14 cellular contexts compared by ENCODE assay signal in genomic region chr1:108272485-108273327, GRCh38. TPM values are rescaled to one million over a fixed set of nuclear protein-coding genes. Genes with fewer than 3 reads are reported as not detected.
A peak's percentile ranks its signal among the peaks of the same experiment; 100 is the strongest.
DNase-seq lines count a peak whose midpoint lies in the region; ATAC-seq, FAIRE-seq and TF ChIP-seq lines count a peak whose summit lies in the region.
"Not testable (repeated sequence)": the region's sequence is repeated elsewhere in the genome, so short reads cannot be mapped to it uniquely, and the experiment has no call there.
"Had no signal": no experiment of that assay in that cellular context is flagged by ENCODE, and none has a peak within 500 bp of the region (broad histone marks: within the 10 kb centered on the region; RNA-seq: fewer than 3 reads in every experiment).

No MANE protein-coding gene starts in this region.

- in situ Hi-C loops in IMR-90 (cut with MboI; ENCODE audit: low sequenced_read_pairs) = not testable (repeated sequence)

- dilution Hi-C loops in IMR-90 (cut with HindIII; ENCODE audit: low sequenced_read_pairs, unreplicated experiment) = not testable (repeated sequence)

- H3K36me3 ChIP-seq in IMR-90 (ENCODE audit: control insufficient read depth, insufficient read depth, low read length); bronchial epithelial cell (ENCODE audit: control insufficient read depth, insufficient read depth, low read length); mucosa of descending colon (ENCODE audit: low read depth): not testable (repeated sequence)

- not testable (repeated sequence) for H2AFZ ChIP-seq in IMR-90 (replicated peaks; ENCODE audit: low read length, poor library complexity)

- not testable (repeated sequence) for H2BK15ac ChIP-seq in IMR-90 (ENCODE audit: low read depth, low read length)

- H3K4me3 Mint-ChIP-seq in activated CD8-positive, alpha-beta T cell treated with anti-CD3 and anti-CD28 coated beads for 36 hours = not testable (repeated sequence)

- not testable (repeated sequence) for H3K4me3 ChIP-seq in IMR-90 (ENCODE audit: insufficient read depth, low read depth, low read length); bronchial epithelial cell (ENCODE audit: low read depth, low read length); mucosa of descending colon

- H3K4me1 Mint-ChIP-seq in activated CD8-positive, alpha-beta T cell treated with anti-CD3 and anti-CD28 coated beads for 36 hours (ENCODE audit: low read depth) = not testable (repeated sequence)

- not testable (repeated sequence) for H4K8ac ChIP-seq in IMR-90 (ENCODE audit: low read depth in 2 of 2, low read length in 2 of 2)

- H2BK20ac ChIP-seq in IMR-90 (ENCODE audit: low read depth, low read length) = not testable (repeated sequence)

- FAIRE-seq in GM12891 (lab: Jason Lieb, UNC) = peak; percentile 41
- peak; percentile 7 for FAIRE-seq in bronchial epithelial cell (lab: Jason Lieb, UNC)

- TF ChIP-seq POLR2A in GM12891 (IDR thresholded peaks at IDR 0.05; ENCODE audit: low read depth, low read length); IMR-90 (IDR thresholded peaks at IDR 0.05; ENCODE audit: low read depth, low read length): not testable (repeated sequence)

- H2BK5ac ChIP-seq in IMR-90 (ENCODE audit: low read depth, low read length, poor library complexity, severe bottlenecking) = not testable (repeated sequence)

- not testable (repeated sequence) for H3K9me3 ChIP-seq in IMR-90 (ENCODE audit: control insufficient read depth, insufficient read depth, low read length); mucosa of descending colon

- not testable (repeated sequence) for H3K14ac ChIP-seq in IMR-90 (replicated peaks; ENCODE audit: low read depth, low read length)

- DNase-seq in GM12891 (ENCODE audit: insufficient read length, low spot score); IMR-90; activated CD8-positive, alpha-beta T cell treated with anti-CD3 and anti-CD28 coated beads for 36 hours; bronchial epithelial cell (ENCODE audit: low read depth); mucosa of descending colon; stimulated activated naive CD8-positive, alpha-beta T cell treated with anti-CD3 and anti-CD28 coated beads, Interleukin-15, Interleukin-2, amounts not matched to agents 100 U/mL and 50 U/mL, for 24 hours: not testable (repeated sequence)

- BruUV-seq in IMR-90 (replicated peaks; lab: Mats Ljungman, UMichigan) = not testable (repeated sequence)

- CTCF ChIA-PET in IMR-90 (lab: Yijun Ruan, JAX); activated CD8-positive, alpha-beta T cell treated with anti-CD3 and anti-CD28 coated beads for 36 hours (lab: Charles Lee): not testable (repeated sequence)

- not testable (repeated sequence) for H4K20me1 ChIP-seq in IMR-90 (ENCODE audit: insufficient read depth, low read length)

- H3K4ac ChIP-seq in IMR-90 (ENCODE audit: low read depth, low read length) = not testable (repeated sequence)

- POLR2A ChIA-PET in IMR-90 (lab: Charles Lee; ENCODE audit: unreplicated experiment); activated CD8-positive, alpha-beta T cell treated with anti-CD3 and anti-CD28 coated beads for 36 hours (lab: Charles Lee): not testable (repeated sequence)

- TF ChIP-seq CTCF in IMR-90 (conservative IDR thresholded peaks at IDR 0.05; ENCODE audit: low read depth, low read length); activated CD8-positive, alpha-beta T cell treated with anti-CD3 and anti-CD28 coated beads for 36 hours (IDR thresholded peaks at IDR 0.05); bronchial epithelial cell (IDR thresholded peaks at IDR 0.05; ENCODE audit: insufficient read depth, low read length, severe bottlenecking); mucosa of descending colon (IDR thresholded peaks at IDR 0.05): not testable (repeated sequence)

- not testable (repeated sequence) for H3K27me3 Mint-ChIP-seq in activated CD8-positive, alpha-beta T cell treated with anti-CD3 and anti-CD28 coated beads for 36 hours

- not testable (repeated sequence) for H2AK5ac ChIP-seq in IMR-90 (ENCODE audit: low read depth, low read length)

- H3K9me1 ChIP-seq in IMR-90 (ENCODE audit: insufficient read depth, low read length) = not testable (repeated sequence)

- H3K27ac Mint-ChIP-seq in activated CD8-positive, alpha-beta T cell treated with anti-CD3 and anti-CD28 coated beads for 36 hours = not testable (repeated sequence)

- intact Hi-C loops in IMR-90 (cut with micrococcal nuclease); activated CD8-positive, alpha-beta T cell treated with anti-CD3 and anti-CD28 coated beads for 36 hours (cut with micrococcal nuclease); mucosa of descending colon (cut with DNase I, micrococcal nuclease): not testable (repeated sequence)

- H4K91ac ChIP-seq in IMR-90 (ENCODE audit: insufficient read depth, low read depth, low read length) = not testable (repeated sequence)

- not testable (repeated sequence) for TF ChIP-seq RAD21 in IMR-90 (IDR thresholded peaks at IDR 0.05; ENCODE audit: low read length)

- not testable (repeated sequence) for H3K4me1 ChIP-seq in IMR-90 (ENCODE audit: control insufficient read depth, insufficient read depth, low read length); mucosa of descending colon (ENCODE audit: low read depth)

- not testable (repeated sequence) for H3K9ac ChIP-seq in IMR-90 (ENCODE audit: low read depth, low read length)

- H3K9me3 Mint-ChIP-seq in activated CD8-positive, alpha-beta T cell treated with anti-CD3 and anti-CD28 coated beads for 36 hours = not testable (repeated sequence)

- not testable (repeated sequence) for H3K27ac ChIP-seq in IMR-90 (ENCODE audit: insufficient read depth, low read length)

- H3K4me2 ChIP-seq in IMR-90 (ENCODE audit: low read depth, low read length) = not testable (repeated sequence)

- not testable (repeated sequence) for H4K5ac ChIP-seq in IMR-90 (ENCODE audit: low read depth, low read length)

- H3K56ac ChIP-seq in IMR-90 (ENCODE audit: extremely low read depth, insufficient read depth, low read length) = not testable (repeated sequence)

- not testable (repeated sequence) for H3K79me1 ChIP-seq in IMR-90 (ENCODE audit: low read depth in 1 of 2, low read length in 2 of 2)

- not testable (repeated sequence) for H2AK9ac ChIP-seq in IMR-90 (replicated peaks; ENCODE audit: low read depth, low read length, poor library complexity)

- H2BK120ac ChIP-seq in IMR-90 (ENCODE audit: low read depth, low read length) = not testable (repeated sequence)

- WGBS in IMR-90 (ENCODE audit: extremely low coverage in 2 of 2, insufficient read length in 1 of 2), 2 experiments = no CpG with 5 or more reads among the region's 61 CpGs

- H3K36me3 Mint-ChIP-seq in activated CD8-positive, alpha-beta T cell treated with anti-CD3 and anti-CD28 coated beads for 36 hours (ENCODE audit: low read depth) = not testable (repeated sequence)

- H3K27me3 ChIP-seq in IMR-90 (ENCODE audit: control insufficient read depth, insufficient read depth, low read length); bronchial epithelial cell (ENCODE audit: control insufficient read depth, insufficient read depth, low read length): not testable (repeated sequence)

- H3K23ac ChIP-seq in IMR-90 (ENCODE audit: low read depth, low read length) = not testable (repeated sequence)

- not testable (repeated sequence) for H3K18ac ChIP-seq in IMR-90 (ENCODE audit: low read depth, low read length)

- peak; percentile 79 for ATAC-seq in GM19438 (IDR thresholded peaks at IDR 0.05; ENCODE audit: low read depth, unreplicated experiment)
- peak; percentile 70 for ATAC-seq in HG02798 (IDR thresholded peaks at IDR 0.05; ENCODE audit: poor library complexity, unreplicated experiment)
- ATAC-seq in IMR-90 (ENCODE audit: low read depth) = peak; percentile 48
- ATAC-seq in activated CD8-positive, alpha-beta T cell treated with anti-CD3 and anti-CD28 coated beads for 36 hours = peak; percentile 88
- peak; percentile 81 for ATAC-seq in mucosa of descending colon
- peak; percentile 72 for ATAC-seq in stimulated activated naive CD8-positive, alpha-beta T cell treated with anti-CD3 and anti-CD28 coated beads, Interleukin-15, Interleukin-2, amounts not matched to agents 100 U/mL and 50 U/mL, for 24 hours

RNA-seq across cellular contexts. Expression of gene NBPF4, which starts 28.8 kb away (rescaled TPM):
- polyA plus RNA-seq in GM12891 (2012; ENCODE audit: low read depth, missing spikeins) = not detected
- total RNA-seq in IMR-90 (2012; rRNA removed) (not detected in 2 replicates), bronchial epithelial cell (not detected in 2 replicates), mucosa of descending colon (under 1 TPM in 2 of 3 donors, not detected in 1; 0.35 to 0.53 TPM)
- not detected in 2 replicates for polyA plus RNA-seq in IMR-90 (2012; rRNA removed)
- polyA plus RNA-seq in IMR-90 (2012; cell fraction: cytosol; rRNA removed) = not detected in 2 replicates
- not detected in 2 replicates for polyA plus RNA-seq in IMR-90 (2012; cell fraction: nucleus; rRNA removed; ENCODE audit: low replicate concordance)
- not detected for total RNA-seq in activated CD8-positive, alpha-beta T cell treated with anti-CD3 and anti-CD28 coated beads for 36 hours
- total RNA-seq: epithelial cell of proximal tubule, left cardiac atrium, M059J, posterior vena cava, right cardiac atrium had no signal
- polyA plus RNA-seq: immature natural killer cell, right cardiac atrium had no signal
